14 cellular contexts compared by ENCODE assay signal in the genomic region with DNA sequence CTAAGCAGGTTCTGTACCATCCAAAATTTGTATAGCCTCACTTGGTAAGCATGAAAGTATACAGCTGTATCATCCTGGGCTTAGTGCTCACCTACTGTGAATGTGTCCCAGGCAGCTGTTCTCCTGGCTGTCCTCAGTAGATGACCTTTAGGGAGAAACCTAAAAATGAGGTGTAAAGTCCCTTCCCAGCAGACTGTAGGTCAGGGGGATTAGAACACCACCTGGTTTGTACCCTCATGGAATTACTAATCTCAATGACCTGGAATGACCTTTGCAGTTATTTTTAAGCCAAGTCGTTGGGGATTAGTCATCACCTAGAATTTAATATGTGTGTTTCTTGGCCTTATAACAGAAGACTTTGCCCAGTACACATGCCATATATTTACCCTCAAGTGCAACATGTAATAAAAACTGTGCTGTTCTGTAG. TPM values are rescaled to one million over a fixed set of nuclear protein-coding genes. Genes with fewer than 3 reads are reported as not detected.
DNase-seq lines count a peak whose midpoint lies in the region; ATAC-seq and TF ChIP-seq lines count a peak whose summit lies in the region.
"Had no signal": no experiment of that assay in that cellular context is flagged by ENCODE, and none has a peak within 500 bp of the region (broad histone marks: within the 10 kb centered on the region; RNA-seq: fewer than 3 reads in every experiment).

No MANE protein-coding gene starts in this region.

- H3K9me3 ChIP-seq in GM23248 (ENCODE audit: low read depth) (no peaks in the 10 kb centered on the region), gastrocnemius medialis (no peaks in the 10 kb centered on the region)
- H3K9me3 ChIP-seq: esophagus muscularis mucosa had no signal

- ATAC-seq in gastrocnemius medialis = peak; percentile 80 to 81
- ATAC-seq: activated T-cell treated with anti-CD3 and anti-CD28 coated beads, Interleukin-2, amount 50 U/mL, for 72 hours had no signal

- DNase-seq in GM23248 = peak; percentile 14
- peak; percentile 69 for DNase-seq in LNCaP clone FGC (ENCODE audit: low read depth)
- peak; percentile 54 for DNase-seq in fibroblast of mammary gland (ENCODE audit: low read depth)
- DNase-seq in gastrocnemius medialis = peak; percentile 28 to 42
- no peak for DNase-seq in AG08396 (ENCODE audit: low spot score)
- no peak for DNase-seq in KG1 (lab: John Stamatoyannopoulos, UW)
- DNase-seq in H7 = no peak
- DNase-seq: activated T-cell treated with anti-CD3 and anti-CD28 coated beads, Interleukin-2, amount 50 U/mL, for 72 hours; caudate nucleus; Kasumi-1; SIG-M5; stimulated activated naive B cell treated with anti-CD40 and anti-IgM and Interleukin-4, amounts not matched to agents 10 μg/mL and 1 μg/mL and 100 μg/mL, for 72 hours had no signal

- H4K20me1 ChIP-seq in GM23248 (ENCODE audit: insufficient read depth) = no peaks in the 10 kb centered on the region

- no peak overlapping the region for H3K9ac ChIP-seq in GM23248

- in situ Hi-C loops in GM23248 (cut with MboI) (no loop called here), gastrocnemius medialis (cut with MboI; ENCODE audit: low sequenced_read_pairs in 4 of 4) (no loop called here)

- H3K36me3 ChIP-seq in GM23248 (ENCODE audit: low read depth) = no peaks in the 10 kb centered on the region
- no peaks in the 10 kb centered on the region for H3K36me3 ChIP-seq in gastrocnemius medialis
- H3K36me3 ChIP-seq in H7 (replicated peaks; ENCODE audit: control insufficient read depth, insufficient read depth, low read length) = no peaks in the 10 kb centered on the region
- H3K36me3 ChIP-seq: esophagus muscularis mucosa had no signal

- no peak for TF ChIP-seq POLR2A in gastrocnemius medialis (IDR thresholded peaks at IDR 0.05)

- H3K27me3 ChIP-seq in GM23248 (replicated peaks; ENCODE audit: insufficient read depth) = no peaks in the 10 kb centered on the region
- H3K27me3 ChIP-seq in gastrocnemius medialis = no peaks in the 10 kb centered on the region
- no peaks in the 10 kb centered on the region for H3K27me3 ChIP-seq in H7 (ENCODE audit: control insufficient read depth, insufficient read depth, low read length)
- H3K27me3 ChIP-seq: esophagus muscularis mucosa had no signal

- H3K9me2 ChIP-seq in GM23248 (ENCODE audit: insufficient read depth) = no peaks in the 10 kb centered on the region

- no peaks in the 10 kb centered on the region for H3F3A ChIP-seq in GM23248 (ENCODE audit: insufficient read depth)

- intact Hi-C loops in gastrocnemius medialis (cut with DNase I; ENCODE audit: low total_unique reads) = no loop called here

- no peaks in the 10 kb centered on the region for H3K79me2 ChIP-seq in GM23248 (ENCODE audit: insufficient read depth)

- no peak overlapping the region for H2AFZ ChIP-seq in GM23248

- no peak overlapping the region for H3K4me3 ChIP-seq in GM23248
- no peak overlapping the region for H3K4me3 ChIP-seq in LNCaP clone FGC (ENCODE audit: low read depth, low read length)
- H3K4me3 ChIP-seq in fibroblast of mammary gland (ENCODE audit: control insufficient read depth, low read depth, low read length) = no peak overlapping the region
- H3K4me3 ChIP-seq in gastrocnemius medialis = no peak overlapping the region
- H3K4me3 ChIP-seq in H7 (ENCODE audit: insufficient read depth, low read depth, low read length) = no peak overlapping the region
- H3K4me3 ChIP-seq: esophagus muscularis mucosa had no signal

- TF ChIP-seq CTCF in LNCaP clone FGC (IDR thresholded peaks at IDR 0.05; ENCODE audit: control insufficient read depth, extremely low read depth, insufficient read depth) (no peak), fibroblast of mammary gland (conservative IDR thresholded peaks at IDR 0.05; ENCODE audit: control insufficient read depth, insufficient read depth, low read depth, low read length) (no peak), gastrocnemius medialis (IDR thresholded peaks at IDR 0.05 in 4 of 5, conservative IDR thresholded peaks at IDR 0.05 in 1 of 5) (no peak)

- no peak overlapping the region for H3K27ac ChIP-seq in GM23248
- peak overlapping the region; percentile 76 to 87 (median 80) for H3K27ac ChIP-seq in gastrocnemius medialis
- H3K27ac ChIP-seq: esophagus muscularis mucosa had no signal

- 0% methylated on average over 1 of the region's 1 CpG for WGBS in GM23248 (ENCODE audit: low coverage in 1 of 2, low lambda C conversion rate in 2 of 2, missing lambda C conversion rate in 2 of 2), 2 experiments

- H3K4me1 ChIP-seq in GM23248 (ENCODE audit: insufficient read depth) (no peaks in the 10 kb centered on the region), gastrocnemius medialis (peaks cover 12 to 16% of the 10 kb centered on the region in 2 donors)

- H3K4me2 ChIP-seq in GM23248 (ENCODE audit: unreplicated experiment) = no peak overlapping the region

RNA-seq across cellular contexts. Expression of gene MBTPS2, which starts 39.1 kb away (rescaled TPM):
- total RNA-seq in GM23248 (2014; rRNA removed; shearing (Covaris generic)) = 9.2 and 11.7 TPM in 2 replicates
- polyA plus RNA-seq in GM23248 (2016; fragmentation: Nextera tagmentation; extraction: Ambion mirVana) = 24.0 and 25.5 TPM in 2 replicates
- 10 to 100 TPM in 1 of 4 donors, 1 to 10 TPM in 3; 4.5 to 11.3 (median 6.0) TPM for total RNA-seq in gastrocnemius medialis
- 3.6 and 3.8 TPM in 2 replicates for total RNA-seq in H7 (2014; rRNA removed; shearing (Covaris generic))

RNA-seq across cellular contexts. Expression of gene SMPX, which starts 42.4 kb away (rescaled TPM):
- total RNA-seq in GM23248 (2014; rRNA removed; shearing (Covaris generic)) = not detected in 2 replicates
- polyA plus RNA-seq in GM23248 (2016; fragmentation: Nextera tagmentation; extraction: Ambion mirVana) = not detected in 2 replicates
- total RNA-seq in gastrocnemius medialis = 100 to 1,000 TPM in 3 of 4 donors, 10 to 100 TPM in 1; 79.1 to 797 (median 200) TPM
- total RNA-seq in H7 (2014; rRNA removed; shearing (Covaris generic)) = 1.9 TPM in 1 of 2 replicates, not detected in the other
- total RNA-seq: activated T-cell treated with anti-CD3 and anti-CD28 coated beads, Interleukin-2, amount 50 U/mL, for 72 hours; NCI-H460 had no signal

RNA-seq across cellular contexts. Expression of gene YY2, which starts 55.4 kb away (rescaled TPM):
- 0.38 and 1.4 TPM in 2 replicates for total RNA-seq in GM23248 (2014; rRNA removed; shearing (Covaris generic))
- polyA plus RNA-seq in GM23248 (2016; fragmentation: Nextera tagmentation; extraction: Ambion mirVana) = 1.5 and 1.9 TPM in 2 replicates
- under 1 TPM in 3 of 4 donors, not detected in 1; 0.16 to 0.92 (median 0.75) TPM for total RNA-seq in gastrocnemius medialis
- 0.10 and 0.30 TPM in 2 replicates for total RNA-seq in H7 (2014; rRNA removed; shearing (Covaris generic))

Comparison
In these comparisons a context has a peak if more than half of its experiments do, and no peak if none do; other contexts are left out.
1. DNase-seq: peak in GM23248 (single experiment), LNCaP clone FGC (single experiment), fibroblast of mammary gland (single experiment) and gastrocnemius medialis (2 of 2); none in AG08396 (single experiment), KG1 (single experiment) and H7 (single experiment).
2. RNA of gene SMPX, which starts 42.4 kb away (total RNA-seq): 79.1 to 797 TPM in gastrocnemius medialis; 1.9 TPM in H7 and not detected in GM23248; every median in the first group is over 10 times any median in the second.